In the genomic region with DNA sequence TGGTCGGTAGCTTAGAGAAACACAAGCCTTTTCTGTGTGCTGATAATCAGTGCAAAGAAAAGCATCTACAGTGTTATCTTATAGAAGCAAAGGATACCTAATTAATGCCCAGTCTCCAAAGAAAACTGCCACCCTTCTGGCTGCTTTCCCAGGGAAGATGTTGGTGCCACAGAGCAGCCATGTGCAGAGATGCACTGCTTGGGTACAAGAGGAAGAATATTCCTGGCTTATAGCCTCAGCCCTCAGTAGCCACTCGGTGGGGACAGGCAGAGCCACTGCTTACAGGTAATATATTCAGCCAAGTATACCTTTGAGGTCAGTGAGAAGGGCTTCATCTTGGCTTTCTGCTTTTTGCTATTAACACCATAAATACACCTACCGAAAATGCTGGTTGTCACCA, we compare ENCODE assay signal across 14 cellular contexts.
DNase-seq lines count a peak whose midpoint lies in the region; ATAC-seq and TF ChIP-seq lines count a peak whose summit lies in the region.
"Had no signal": no experiment of that assay in that cellular context is flagged by ENCODE, and none has a peak within 500 bp of the region (broad histone marks: within the 10 kb centered on the region; RNA-seq: fewer than 3 reads in every experiment).

No MANE protein-coding gene starts in this region.

- H3K27ac Mint-ChIP-seq in GM23338 (no peak overlapping the region), chondrocyte (ENCODE audit: unreplicated experiment) (peak overlapping the region; percentile 33), osteocyte (ENCODE audit: unreplicated experiment) (no peak overlapping the region)
- H3K27ac Mint-ChIP-seq: activated naive CD4-positive, alpha-beta T cell treated with anti-CD3 and anti-CD28 coated beads, Interleukin-2, amount 10 ng/mL, durations not matched to agents 7 days and 5 days had no signal

- H3K4me2 ChIP-seq in GM23338 (no peak overlapping the region), hepatocyte (peak overlapping the region; percentile 12), OCI-LY7 (ENCODE audit: low read length) (no peak overlapping the region)

- H2AFZ ChIP-seq in GM23338 (peak overlapping the region; percentile 48; the same call in 1 of the 2 replicates), hepatocyte (no peak overlapping the region), OCI-LY7 (ENCODE audit: low read length) (no peak overlapping the region)

- H3K4me1 ChIP-seq in GM23338 (ENCODE audit: insufficient read depth) = no peaks in the 10 kb centered on the region
- H3K4me1 ChIP-seq in hepatocyte (ENCODE audit: insufficient read depth) = peaks cover 17% of the 10 kb centered on the region
- H3K4me1 ChIP-seq in skeletal muscle tissue (ENCODE audit: control insufficient read depth in 3 of 3, insufficient read depth in 3 of 3, low read length in 3 of 3) = peaks cover 4 to 9% (median 9%) of the 10 kb centered on the region in 3 donors
- H3K4me1 ChIP-seq in OCI-LY7 (ENCODE audit: insufficient read depth, low read length, poor library complexity, severe bottlenecking) = no peaks in the 10 kb centered on the region
- H3K4me1 ChIP-seq: testis had no signal

- no peaks in the 10 kb centered on the region for H4K20me1 ChIP-seq in GM23338 (replicated peaks; ENCODE audit: insufficient read depth)
- H4K20me1 ChIP-seq in hepatocyte (ENCODE audit: insufficient read depth, poor library complexity, severe bottlenecking) = no peaks in the 10 kb centered on the region
- no peaks in the 10 kb centered on the region for H4K20me1 ChIP-seq in OCI-LY7 (ENCODE audit: insufficient read depth, low read length)

- H3K36me3 ChIP-seq in GM23338 (ENCODE audit: insufficient read depth) (no peaks in the 10 kb centered on the region), hepatocyte (replicated peaks; ENCODE audit: insufficient read depth, low read depth) (no peaks in the 10 kb centered on the region), skeletal muscle tissue (ENCODE audit: control insufficient read depth in 3 of 3, insufficient read depth in 3 of 3, low read length in 3 of 3) (no peaks in the 10 kb centered on the region), OCI-LY7 (ENCODE audit: insufficient read depth, low read length) (no peaks in the 10 kb centered on the region)
- H3K36me3 ChIP-seq: WERI-Rb-1 had no signal

- no peaks in the 10 kb centered on the region for H3K9me2 ChIP-seq in GM23338 (ENCODE audit: insufficient read depth)
- H3K9me2 ChIP-seq in hepatocyte (replicated peaks; ENCODE audit: insufficient read depth) = no peaks in the 10 kb centered on the region
- H3K9me2 ChIP-seq in OCI-LY7 (ENCODE audit: insufficient read depth, low read length) = no peaks in the 10 kb centered on the region

- no peak overlapping the region for H3K27ac ChIP-seq in GM23338 (ENCODE audit: low read depth)
- H3K27ac ChIP-seq in hepatocyte = peak overlapping the region; percentile 23
- peak overlapping the region; percentile 19 for H3K27ac ChIP-seq in skeletal muscle tissue (ENCODE audit: low read depth, low read length)
- no peak overlapping the region for H3K27ac ChIP-seq in OCI-LY7 (ENCODE audit: low read depth, low read length, poor library complexity, severe bottlenecking)
- H3K27ac ChIP-seq: testis, WERI-Rb-1 had no signal

- no peaks in the 10 kb centered on the region for H3K27me3 Mint-ChIP-seq in GM23338 (ENCODE audit: insufficient read depth, low read depth, poor library complexity)
- H3K27me3 Mint-ChIP-seq in chondrocyte (ENCODE audit: low read depth) = no peaks in the 10 kb centered on the region
- no peaks in the 10 kb centered on the region for H3K27me3 Mint-ChIP-seq in osteocyte (ENCODE audit: unreplicated experiment)

- no peak overlapping the region for H3K9ac ChIP-seq in skeletal muscle tissue (ENCODE audit: low read depth in 1 of 3, low read length in 3 of 3)

- H3K79me2 ChIP-seq in GM23338 (replicated peaks; ENCODE audit: insufficient read depth) = no peaks in the 10 kb centered on the region
- H3K79me2 ChIP-seq in hepatocyte = no peaks in the 10 kb centered on the region
- H3K79me2 ChIP-seq in OCI-LY7 (ENCODE audit: insufficient read depth, low read depth, low read length) = no peaks in the 10 kb centered on the region

- H3K4me1 Mint-ChIP-seq in GM23338 = peaks cover 5% of the 10 kb centered on the region; the same call in 2 of the 3 replicates
- peaks cover 56% of the 10 kb centered on the region for H3K4me1 Mint-ChIP-seq in chondrocyte (ENCODE audit: low read depth)
- H3K4me1 Mint-ChIP-seq in osteocyte (ENCODE audit: unreplicated experiment) = peaks cover 39% of the 10 kb centered on the region
- H3K4me1 Mint-ChIP-seq: activated naive CD4-positive, alpha-beta T cell treated with anti-CD3 and anti-CD28 coated beads, Interleukin-2, amount 10 ng/mL, durations not matched to agents 7 days and 5 days had no signal

- intact Hi-C loops in OCI-LY7 (cut with micrococcal nuclease; ENCODE audit: unreplicated experiment) = no loop called here

- DNase-seq in GM23338 (ENCODE audit: low spot score) (no peak), chondrocyte (ENCODE audit: low spot score) (no peak), hepatocyte (ENCODE audit: low spot score) (no peak), OCI-LY7 (ENCODE audit: low spot score) (no peak), osteocyte (ENCODE audit: extremely low spot score, unreplicated experiment) (no peak), AML-193 (lab: John Stamatoyannopoulos, UW) (no peak)
- DNase-seq in activated CD8-positive, alpha-beta memory T cell treated with anti-CD3 and anti-CD28 coated beads for 24 hours = no peak
- DNase-seq: activated naive CD4-positive, alpha-beta T cell treated with anti-CD3 and anti-CD28 coated beads, Interleukin-2, amount 10 ng/mL, durations not matched to agents 7 days and 5 days; central memory CD4-positive, alpha-beta T cell; DMS79 treated with DMSO at 0.1 percent for 48 hours; erythroblast; testis; WERI-Rb-1 had no signal

- WGBS in hepatocyte (ENCODE audit: low lambda C conversion rate, missing lambda C conversion rate) = 72% methylated on average over 3 of the region's 3 CpGs

- no peak for ATAC-seq in GM23338

- no peaks in the 10 kb centered on the region for H3F3A ChIP-seq in GM23338 (replicated peaks; ENCODE audit: low read depth)

- BruUV-seq in OCI-LY7 (replicated peaks; lab: Mats Ljungman, UMichigan) = no TSS peak

- no peaks in the 10 kb centered on the region for H3K9me3 ChIP-seq in hepatocyte (ENCODE audit: low read depth)
- H3K9me3 ChIP-seq in skeletal muscle tissue (ENCODE audit: control insufficient read depth in 3 of 3, low read length in 3 of 3) = no peaks in the 10 kb centered on the region
- no peaks in the 10 kb centered on the region for H3K9me3 ChIP-seq in OCI-LY7 (ENCODE audit: low read length)
- H3K9me3 ChIP-seq: testis had no signal

- H3K4me3 Mint-ChIP-seq in GM23338 (no peak overlapping the region), chondrocyte (ENCODE audit: unreplicated experiment) (no peak overlapping the region), osteocyte (ENCODE audit: unreplicated experiment) (no peak overlapping the region)
- H3K4me3 Mint-ChIP-seq: activated naive CD4-positive, alpha-beta T cell treated with anti-CD3 and anti-CD28 coated beads, Interleukin-2, amount 10 ng/mL, durations not matched to agents 7 days and 5 days had no signal

- POLR2A ChIA-PET in OCI-LY7 (lab: Charles Lee) = no interaction called here

- H3K36me3 Mint-ChIP-seq in GM23338 (ENCODE audit: low read depth) (no peaks in the 10 kb centered on the region), chondrocyte (ENCODE audit: low read depth) (peaks cover 2% of the 10 kb centered on the region), osteocyte (ENCODE audit: unreplicated experiment) (no peaks in the 10 kb centered on the region)
- H3K36me3 Mint-ChIP-seq: activated naive CD4-positive, alpha-beta T cell treated with anti-CD3 and anti-CD28 coated beads, Interleukin-2, amount 10 ng/mL, durations not matched to agents 7 days and 5 days had no signal

- H3K4me3 ChIP-seq in GM23338 (no peak overlapping the region), hepatocyte (no peak overlapping the region), skeletal muscle tissue (ENCODE audit: low read length in 3 of 3) (no peak overlapping the region), OCI-LY7 (ENCODE audit: low read depth, low read length, poor library complexity, severe bottlenecking) (no peak overlapping the region)
- H3K4me3 ChIP-seq: testis had no signal

- H3K27me3 ChIP-seq in GM23338 (ENCODE audit: insufficient read depth) (no peaks in the 10 kb centered on the region), hepatocyte (no peaks in the 10 kb centered on the region), skeletal muscle tissue (ENCODE audit: control insufficient read depth in 3 of 3, insufficient read depth in 3 of 3, low read length in 3 of 3) (no peaks in the 10 kb centered on the region)
- H3K27me3 ChIP-seq: testis had no signal

- H3K9me3 Mint-ChIP-seq in GM23338 = no peaks in the 10 kb centered on the region
- H3K9me3 Mint-ChIP-seq in chondrocyte (ENCODE audit: low read depth) = peaks cover under 1% of the 10 kb centered on the region
- no peaks in the 10 kb centered on the region for H3K9me3 Mint-ChIP-seq in osteocyte (ENCODE audit: unreplicated experiment)
- H3K9me3 Mint-ChIP-seq: activated naive CD4-positive, alpha-beta T cell treated with anti-CD3 and anti-CD28 coated beads, Interleukin-2, amount 10 ng/mL, durations not matched to agents 7 days and 5 days had no signal

- CTCF ChIA-PET in OCI-LY7 (lab: Charles Lee; ENCODE audit: unreplicated experiment) = no interaction called here

- no peak for TF ChIP-seq CTCF in GM23338 (conservative IDR thresholded peaks at IDR 0.05; ENCODE audit: low read depth in 2 of 2)
- no peak for TF ChIP-seq CTCF in chondrocyte (IDR thresholded peaks at IDR 0.05)
- no peak for TF ChIP-seq CTCF in hepatocyte (IDR thresholded peaks at IDR 0.05; ENCODE audit: poor library complexity)
- no peak for TF ChIP-seq CTCF in OCI-LY7 (conservative IDR thresholded peaks at IDR 0.05; ENCODE audit: low read length)
- TF ChIP-seq CTCF in osteocyte (IDR thresholded peaks at IDR 0.05) = no peak

TF ChIP-seq in GM23338, 12 proteins besides CTCF, POLR2A, EP300 and RAD21 (continues in another document):
- TF ChIP-seq ZNF331 (CRISPR knock-in tag; IDR thresholded peaks at IDR 0.05; ENCODE audit: low read depth) = no peak
- TF ChIP-seq STAT1 (IDR thresholded peaks at IDR 0.05; ENCODE audit: unreplicated experiment) = no peak
- no peak for TF ChIP-seq ZNF114 (CRISPR knock-in tag; IDR thresholded peaks at IDR 0.05)
- TF ChIP-seq NANOG (IDR thresholded peaks at IDR 0.05; ENCODE audit: borderline replicate concordance) = no peak
- no peak for TF ChIP-seq JUNB (IDR thresholded peaks at IDR 0.05; ENCODE audit: unreplicated experiment)
- no peak for TF ChIP-seq EZH2phosphoT487 (IDR thresholded peaks at IDR 0.05; ENCODE audit: unreplicated experiment)
- TF ChIP-seq, protein P1, sequence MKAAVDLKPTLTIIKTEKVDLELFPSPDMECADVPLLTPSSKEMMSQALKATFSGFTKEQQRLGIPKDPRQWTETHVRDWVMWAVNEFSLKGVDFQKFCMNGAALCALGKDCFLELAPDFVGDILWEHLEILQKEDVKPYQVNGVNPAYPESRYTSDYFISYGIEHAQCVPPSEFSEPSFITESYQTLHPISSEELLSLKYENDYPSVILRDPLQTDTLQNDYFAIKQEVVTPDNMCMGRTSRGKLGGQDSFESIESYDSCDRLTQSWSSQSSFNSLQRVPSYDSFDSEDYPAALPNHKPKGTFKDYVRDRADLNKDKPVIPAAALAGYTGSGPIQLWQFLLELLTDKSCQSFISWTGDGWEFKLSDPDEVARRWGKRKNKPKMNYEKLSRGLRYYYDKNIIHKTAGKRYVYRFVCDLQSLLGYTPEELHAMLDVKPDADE (IDR thresholded peaks at IDR 0.05) = no peak

Comparison
In these comparisons a context has a peak if more than half of its experiments do, and no peak if none do; other contexts are left out.
1. H3K27ac ChIP-seq: peak in hepatocyte (single experiment) and skeletal muscle tissue (single experiment); none in GM23338 (single experiment) and OCI-LY7 (single experiment).